In the genomic region with DNA sequence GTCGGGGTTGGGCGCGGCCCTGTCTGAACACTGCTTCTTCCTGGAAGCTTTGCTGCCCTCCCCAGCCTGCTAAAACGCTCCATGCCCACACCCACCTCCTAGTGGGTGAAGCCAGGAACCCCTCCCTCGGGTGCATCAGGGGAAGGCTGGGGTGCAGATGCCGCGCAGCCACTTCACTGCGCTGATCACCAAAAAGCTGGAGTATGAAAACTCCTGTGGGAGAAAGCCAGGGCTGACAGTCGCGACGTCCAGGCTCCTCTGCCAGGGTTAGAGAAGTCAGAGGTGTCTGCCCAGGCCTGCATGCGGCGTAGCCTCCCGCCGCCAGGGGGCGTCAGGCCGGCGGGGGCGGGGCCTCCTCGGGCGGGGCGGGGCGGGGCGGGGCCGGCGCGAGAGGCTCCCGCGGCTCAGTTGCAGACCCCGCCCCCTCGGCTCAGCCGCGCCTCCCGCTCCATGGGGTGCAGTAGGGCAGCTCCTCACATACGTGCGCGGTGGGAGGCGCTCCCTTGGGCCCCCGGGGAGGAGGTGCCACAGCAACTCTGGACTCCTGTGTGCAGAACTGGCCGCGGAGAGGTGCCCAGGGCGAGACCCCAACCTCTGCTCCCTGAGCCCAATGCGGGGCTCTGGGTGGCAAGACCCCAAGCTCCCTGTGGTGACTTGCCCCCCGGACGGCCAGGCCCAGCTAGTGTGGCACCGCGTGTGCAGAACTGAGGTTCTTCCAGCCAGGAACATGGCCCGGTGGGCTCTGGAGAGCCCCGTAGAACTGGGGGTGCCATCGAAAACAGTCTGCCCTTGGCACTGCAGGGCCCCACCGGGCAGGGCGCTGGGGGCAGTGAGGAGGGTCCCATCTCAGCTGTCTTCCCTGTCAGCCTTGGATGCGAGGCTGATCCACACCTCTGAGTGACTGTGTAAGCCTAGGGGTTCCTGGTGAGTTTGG, we compare ENCODE assay signal across 8 cellular contexts. TPM values are rescaled to one million over a fixed set of nuclear protein-coding genes. Genes with fewer than 3 reads are reported as not detected.
DNase-seq lines count a peak whose midpoint lies in the region; ATAC-seq and TF ChIP-seq lines count a peak whose summit lies in the region.

No MANE protein-coding gene starts in this region.

- H2BK120ac ChIP-seq in trophoblast cell (ENCODE audit: insufficient read depth, low read length, poor library complexity) = peak overlapping the region; percentile 55

- peaks cover 36% of the 10 kb centered on the region for H3K27me3 Mint-ChIP-seq in GM23338 (ENCODE audit: insufficient read depth, low read depth, poor library complexity)
- H3K27me3 Mint-ChIP-seq in activated naive CD4-positive, alpha-beta T cell treated with anti-CD3 and anti-CD28 coated beads, Interleukin-2, amount 10 ng/mL, durations not matched to agents 7 days and 5 days = no peaks in the 10 kb centered on the region
- H3K27me3 Mint-ChIP-seq in type B pancreatic cell = peaks cover 7% of the 10 kb centered on the region

- no peaks in the 10 kb centered on the region for H4K20me1 ChIP-seq in GM23338 (replicated peaks; ENCODE audit: insufficient read depth)

- H3K36me3 ChIP-seq in GM23338 (ENCODE audit: insufficient read depth) (no peaks in the 10 kb centered on the region), trophoblast cell (ENCODE audit: control insufficient read depth in 1 of 2, insufficient read depth in 2 of 2, low read length in 2 of 2) (no peaks in the 10 kb centered on the region)

- peak overlapping the region; percentile 54 for H3K14ac ChIP-seq in trophoblast cell (ENCODE audit: low read length)

- H3K9me3 ChIP-seq in trophoblast cell (ENCODE audit: insufficient read depth, low read depth, low read length) = no peaks in the 10 kb centered on the region

- H2AFZ ChIP-seq in GM23338 (peak overlapping the region; percentile 85; the same call in 1 of the 2 replicates), trophoblast cell (ENCODE audit: insufficient read depth, low read length, poor library complexity) (peak overlapping the region; percentile 83)

- peak overlapping the region; percentile 70; the same call in 2 of the 3 replicates for H3K4me3 Mint-ChIP-seq in GM23338
- peak overlapping the region; percentile 92 for H3K4me3 Mint-ChIP-seq in activated naive CD4-positive, alpha-beta T cell treated with anti-CD3 and anti-CD28 coated beads, Interleukin-2, amount 10 ng/mL, durations not matched to agents 7 days and 5 days
- H3K4me3 Mint-ChIP-seq in type B pancreatic cell = peak overlapping the region; percentile 92

- peak overlapping the region; percentile 60 for H4K91ac ChIP-seq in trophoblast cell (ENCODE audit: low read depth, low read length)

- peaks cover 11% of the 10 kb centered on the region for H3K4me1 ChIP-seq in GM23338 (ENCODE audit: insufficient read depth)
- H3K4me1 ChIP-seq in trophoblast cell (ENCODE audit: control insufficient read depth in 1 of 2, insufficient read depth in 2 of 2, low read length in 2 of 2) = peaks cover 28 to 39% of the 10 kb centered on the region in 2 experiments

- CTCF ChIA-PET in activated naive CD4-positive, alpha-beta T cell treated with anti-CD3 and anti-CD28 coated beads, Interleukin-2, amount 10 ng/mL, durations not matched to agents 7 days and 5 days (lab: Charles Lee) = interaction anchor here (0.8 to 7.9 kb wide), 8 partner anchors 10 to 56 kb away, joined by 3 to 100 read pairs (median 7); partner anchors contain the start of gene CAPN10

- H3K79me1 ChIP-seq in trophoblast cell (ENCODE audit: low read length) = peaks cover 13% of the 10 kb centered on the region

- no peak overlapping the region for H3K27ac ChIP-seq in GM23338 (ENCODE audit: low read depth)
- peak overlapping the region; percentile 26 for H3K27ac ChIP-seq in trophoblast cell (ENCODE audit: low read depth, low read length)

- H3K4me2 ChIP-seq in GM23338 (peak overlapping the region; percentile 86), trophoblast cell (ENCODE audit: low read length) (peak overlapping the region; percentile 49)

- no peak overlapping the region for H3K23ac ChIP-seq in trophoblast cell (ENCODE audit: low read length)

- H2BK5ac ChIP-seq in trophoblast cell (ENCODE audit: low read depth, low read length, poor library complexity) = peak overlapping the region; percentile 25

- H3K9me2 ChIP-seq in GM23338 (ENCODE audit: insufficient read depth) = peaks cover 6% of the 10 kb centered on the region; the same call in 1 of the 2 replicates

- H3K4ac ChIP-seq in trophoblast cell (ENCODE audit: low read depth, low read length) = peak overlapping the region; percentile 14

- ATAC-seq in GM23338 = peak; percentile 73

- peaks cover 7% of the 10 kb centered on the region; the same call in 1 of the 2 replicates for H3F3A ChIP-seq in GM23338 (replicated peaks; ENCODE audit: low read depth)

- H4K12ac ChIP-seq in trophoblast cell (ENCODE audit: low read depth, low read length) = peak overlapping the region; percentile 43

- peak overlapping the region; percentile 42 for H2AK5ac ChIP-seq in trophoblast cell (ENCODE audit: low read length)

- DNase-seq in GDM1 (lab: John Stamatoyannopoulos, UW) (peak; percentile 89), GM23338 (ENCODE audit: low spot score) (peak; percentile 84), SK-N-DZ (ENCODE audit: low spot score) (peak; percentile 74), glomerular visceral epithelial cell (ENCODE audit: extremely low spot score) (peak; percentile 97), trophoblast cell (peak; percentile 48 to 83), type B pancreatic cell (ENCODE audit: extremely low spot score, unreplicated experiment) (peak; percentile 84)
- peak; percentile 98 for DNase-seq in activated naive CD4-positive, alpha-beta T cell treated with anti-CD3 and anti-CD28 coated beads, Interleukin-2, amount 10 ng/mL, durations not matched to agents 7 days and 5 days

- peaks cover 3% of the 10 kb centered on the region; the same call in 1 of the 3 replicates for H3K36me3 Mint-ChIP-seq in GM23338 (ENCODE audit: low read depth)
- H3K36me3 Mint-ChIP-seq in activated naive CD4-positive, alpha-beta T cell treated with anti-CD3 and anti-CD28 coated beads, Interleukin-2, amount 10 ng/mL, durations not matched to agents 7 days and 5 days = peaks cover 56% of the 10 kb centered on the region
- H3K36me3 Mint-ChIP-seq in type B pancreatic cell = peaks cover 6% of the 10 kb centered on the region

- no peaks in the 10 kb centered on the region for H3K9me3 Mint-ChIP-seq in GM23338
- H3K9me3 Mint-ChIP-seq in activated naive CD4-positive, alpha-beta T cell treated with anti-CD3 and anti-CD28 coated beads, Interleukin-2, amount 10 ng/mL, durations not matched to agents 7 days and 5 days = no peaks in the 10 kb centered on the region
- no peaks in the 10 kb centered on the region for H3K9me3 Mint-ChIP-seq in type B pancreatic cell

- H3K4me3 ChIP-seq in GM23338 = peak overlapping the region; percentile 46; the same call in 1 of the 2 replicates
- H3K4me3 ChIP-seq in trophoblast cell (ENCODE audit: low read depth, low read length) = no peak overlapping the region

- H3K4me1 Mint-ChIP-seq in GM23338 = peaks cover 29% of the 10 kb centered on the region
- H3K4me1 Mint-ChIP-seq in activated naive CD4-positive, alpha-beta T cell treated with anti-CD3 and anti-CD28 coated beads, Interleukin-2, amount 10 ng/mL, durations not matched to agents 7 days and 5 days = peaks cover 72% of the 10 kb centered on the region
- H3K4me1 Mint-ChIP-seq in type B pancreatic cell (ENCODE audit: unreplicated experiment) = peaks cover 12% of the 10 kb centered on the region

- peaks cover 32% of the 10 kb centered on the region for H3K27me3 ChIP-seq in GM23338 (ENCODE audit: insufficient read depth)
- H3K27me3 ChIP-seq in trophoblast cell (ENCODE audit: insufficient read depth, low read length) = no peaks in the 10 kb centered on the region

- TF ChIP-seq CTCF in GM23338 (conservative IDR thresholded peaks at IDR 0.05; ENCODE audit: low read depth in 2 of 2) (peak; percentile 60 to 73), LNCAP (IDR thresholded peaks at IDR 0.05) (peak; percentile 86), type B pancreatic cell (conservative IDR thresholded peaks at IDR 0.05) (peak; percentile 94)

- H3K9ac ChIP-seq in trophoblast cell (ENCODE audit: low read length) = peak overlapping the region; percentile 16

- H3K27ac Mint-ChIP-seq in GM23338 (no peak overlapping the region), type B pancreatic cell (peak overlapping the region; percentile 93)
- peak overlapping the region; percentile 95 for H3K27ac Mint-ChIP-seq in activated naive CD4-positive, alpha-beta T cell treated with anti-CD3 and anti-CD28 coated beads, Interleukin-2, amount 10 ng/mL, durations not matched to agents 7 days and 5 days

- H4K8ac ChIP-seq in trophoblast cell (ENCODE audit: low read depth, low read length) = peak overlapping the region; percentile 78

- no peaks in the 10 kb centered on the region for H3K79me2 ChIP-seq in GM23338 (replicated peaks; ENCODE audit: insufficient read depth)
- no peaks in the 10 kb centered on the region for H3K79me2 ChIP-seq in trophoblast cell (ENCODE audit: control insufficient read depth, insufficient read depth, low read length, poor library complexity)

- H3K18ac ChIP-seq in trophoblast cell (ENCODE audit: low read length) = peak overlapping the region; percentile 37

- peak overlapping the region; percentile 20 for H2BK12ac ChIP-seq in trophoblast cell (ENCODE audit: low read length)

- WGBS in trophoblast cell (ENCODE audit: extremely low coverage, insufficient coverage, insufficient read length) = no CpG with 5 or more reads among the region's 53 CpGs

RNA-seq across cellular contexts. Expression of gene RNPEPL1, which starts 1.8 kb away (rescaled TPM):
- 21.0 and 28.4 TPM in 2 replicates for total RNA-seq in GM23338 (2014; rRNA removed; shearing (Covaris generic))
- polyA plus RNA-seq in GM23338 (2016; fragmentation: Nextera tagmentation; extraction: Ambion mirVana) = 5.5 and 6.0 TPM in 2 replicates
- 20.9 and 24.6 TPM in 2 replicates for polyA plus RNA-seq in SK-N-DZ (2014; cell fraction: cytosol; rRNA removed)
- polyA plus RNA-seq in SK-N-DZ (2014; cell fraction: nucleus; rRNA removed) = 52.1 and 94.9 TPM in 2 replicates
- polyA plus RNA-seq in trophoblast cell (2013) = 43.3 and 44.3 TPM in 2 replicates
- total RNA-seq in type B pancreatic cell (ENCODE audit: low replicate concordance) = 40.5 and 66.4 TPM in 2 replicates

RNA-seq across cellular contexts. Expression of gene DUSP28, which starts 6.3 kb away (rescaled TPM):
- 1.0 and 2.7 TPM in 2 replicates for total RNA-seq in GM23338 (2014; rRNA removed; shearing (Covaris generic))
- polyA plus RNA-seq in GM23338 (2016; fragmentation: Nextera tagmentation; extraction: Ambion mirVana) = 4.3 and 4.8 TPM in 2 replicates
- polyA plus RNA-seq in SK-N-DZ (2014; cell fraction: cytosol; rRNA removed) = 8.2 and 11.3 TPM in 2 replicates
- polyA plus RNA-seq in SK-N-DZ (2014; cell fraction: nucleus; rRNA removed) = 3.3 and 6.3 TPM in 2 replicates
- 3.2 and 3.3 TPM in 2 replicates for polyA plus RNA-seq in trophoblast cell (2013)
- 4.3 and 6.4 TPM in 2 replicates for total RNA-seq in type B pancreatic cell (ENCODE audit: low replicate concordance)

RNA-seq across cellular contexts. Expression of gene ANKMY1, which starts 8.7 kb away (rescaled TPM):
- 8.9 and 9.0 TPM in 2 replicates for total RNA-seq in GM23338 (2014; rRNA removed; shearing (Covaris generic))
- 2.3 TPM in 2 replicates for polyA plus RNA-seq in GM23338 (2016; fragmentation: Nextera tagmentation; extraction: Ambion mirVana)
- polyA plus RNA-seq in SK-N-DZ (2014; cell fraction: cytosol; rRNA removed) = 11.4 and 18.0 TPM in 2 replicates
- polyA plus RNA-seq in SK-N-DZ (2014; cell fraction: nucleus; rRNA removed) = 16.7 and 28.4 TPM in 2 replicates
- polyA plus RNA-seq in trophoblast cell (2013) = 4.7 and 5.0 TPM in 2 replicates
- 13.4 and 16.8 TPM in 2 replicates for total RNA-seq in type B pancreatic cell (ENCODE audit: low replicate concordance)

RNA-seq across cellular contexts. Expression of gene CAPN10, which starts 20.1 kb away (rescaled TPM):
- total RNA-seq in GM23338 (2014; rRNA removed; shearing (Covaris generic)) = 47.0 and 59.8 TPM in 2 replicates
- polyA plus RNA-seq in GM23338 (2016; fragmentation: Nextera tagmentation; extraction: Ambion mirVana) = 30.2 and 31.7 TPM in 2 replicates
- polyA plus RNA-seq in SK-N-DZ (2014; cell fraction: cytosol; rRNA removed) = 33.5 and 49.4 TPM in 2 replicates
- polyA plus RNA-seq in SK-N-DZ (2014; cell fraction: nucleus; rRNA removed) = 222 and 266 TPM in 2 replicates
- 13.6 and 13.9 TPM in 2 replicates for polyA plus RNA-seq in trophoblast cell (2013)
- total RNA-seq in type B pancreatic cell (ENCODE audit: low replicate concordance) = 36.3 and 55.2 TPM in 2 replicates

RNA-seq across cellular contexts. Expression of gene GPR35, which starts 58.8 kb away (rescaled TPM):
- 0.39 TPM in 1 of 2 replicates, not detected in the other for total RNA-seq in GM23338 (2014; rRNA removed; shearing (Covaris generic))
- 0.21 TPM in 1 of 2 replicates, not detected in the other for polyA plus RNA-seq in GM23338 (2016; fragmentation: Nextera tagmentation; extraction: Ambion mirVana)
- not detected in 2 replicates for polyA plus RNA-seq in SK-N-DZ (2014; cell fraction: cytosol; rRNA removed)
- polyA plus RNA-seq in SK-N-DZ (2014; cell fraction: nucleus; rRNA removed) = 0.16 TPM in 1 of 2 replicates, not detected in the other
- 0.68 and 0.96 TPM in 2 replicates for polyA plus RNA-seq in trophoblast cell (2013)
- 3.6 and 3.9 TPM in 2 replicates for total RNA-seq in type B pancreatic cell (ENCODE audit: low replicate concordance)
